Comparison of ENCODE assay signal across 9 cellular contexts in the genomic region with DNA sequence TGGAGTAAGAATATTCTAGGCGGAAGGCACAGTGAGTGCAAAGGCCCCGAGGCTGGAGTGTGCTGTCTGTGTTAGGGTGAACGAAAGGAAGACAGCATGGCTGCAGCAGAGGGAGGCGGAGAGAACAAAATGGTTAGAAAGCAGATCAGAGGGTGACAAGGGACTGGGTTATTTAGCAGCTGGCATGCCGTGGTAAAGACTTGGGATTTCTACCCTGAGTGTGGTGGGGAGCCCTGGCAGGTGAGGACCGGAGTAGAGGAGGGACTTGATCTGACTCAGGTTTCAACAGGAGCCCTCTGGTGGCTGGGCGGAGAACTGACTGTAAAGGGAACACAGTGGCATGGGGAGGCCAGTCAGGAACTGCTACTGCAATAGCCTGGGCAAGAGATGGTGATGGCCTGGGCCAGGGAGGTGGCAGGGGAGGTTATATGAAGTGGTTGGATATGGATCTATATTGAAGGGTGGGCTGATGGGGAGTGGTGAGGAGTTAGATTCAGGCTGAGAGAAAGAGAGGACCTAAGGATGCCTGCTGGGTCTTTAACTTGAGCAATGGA. TPM values are rescaled to one million over a fixed set of nuclear protein-coding genes. Genes with fewer than 3 reads are reported as not detected.
DNase-seq lines count a peak whose midpoint lies in the region; ATAC-seq, FAIRE-seq and TF ChIP-seq lines count a peak whose summit lies in the region.
"Had no signal": no experiment of that assay in that cellular context is flagged by ENCODE, and none has a peak within 500 bp of the region (broad histone marks: within the 10 kb centered on the region; RNA-seq: fewer than 3 reads in every experiment).

No MANE protein-coding gene starts in this region.

- H4K91ac ChIP-seq in H1 (replicated peaks; ENCODE audit: insufficient read length, low read length): no peak overlapping the region

- no peak for TF ChIP-seq EP300 in H1 (IDR thresholded peaks at IDR 0.05; ENCODE audit: borderline replicate concordance in 1 of 2, low read depth in 2 of 2, low read length in 2 of 2)

- 59% methylated on average over 7 of the region's 7 CpGs; no CpG with 5 or more reads in 1 of the 2 experiments for WGBS in H1 (ENCODE audit: extremely low coverage in 1 of 2, insufficient coverage in 1 of 2, insufficient read length in 1 of 2, insufficient replicate concordance in 2 of 2, low coverage in 1 of 2, low lambda C conversion rate in 2 of 2, missing lambda C conversion rate in 1 of 2), 2 experiments

- no peak for TF ChIP-seq POLR2A in H1 (IDR thresholded peaks at IDR 0.05; ENCODE audit: control extremely low read depth in 1 of 2, low read depth in 2 of 2, low read length in 2 of 2)

- H2BK15ac ChIP-seq in H1 (ENCODE audit: low read length): no peak overlapping the region; the same call in 1 of the 2 replicates

- H4K20me1 ChIP-seq in H1 (replicated peaks in 1 of 2; ENCODE audit: control insufficient read depth in 1 of 2, insufficient read depth in 2 of 2, low read length in 2 of 2): peaks cover 0 to 2% of the 10 kb centered on the region in 2 experiments

- no peak overlapping the region for H2AK5ac ChIP-seq in H1 (ENCODE audit: low read depth, low read length)

- ATAC-seq in HG03571 (IDR thresholded peaks at IDR 0.05; ENCODE audit: unreplicated experiment): no peak

- no peaks in the 10 kb centered on the region for H3K79me2 ChIP-seq in H1 (ENCODE audit: control insufficient read depth in 1 of 2, insufficient read depth in 2 of 2, low read length in 2 of 2)

- no peaks in the 10 kb centered on the region for H3K9me3 ChIP-seq in H1 (ENCODE audit: insufficient read depth in 2 of 2, low read depth in 1 of 2, low read length in 1 of 2)

- no peaks in the 10 kb centered on the region for H3K79me1 ChIP-seq in H1 (ENCODE audit: low read depth, low read length)

- peaks cover 5% of the 10 kb centered on the region; the same call in 1 of the 2 replicates for H3K23me2 ChIP-seq in H1 (ENCODE audit: low read depth, low read length)

- no peak overlapping the region for H3K4me3 ChIP-seq in H1 (ENCODE audit: extremely low read depth in 1 of 4, insufficient read depth in 2 of 4, low read depth in 3 of 4, low read length in 4 of 4)

- no peak overlapping the region for H4K5ac ChIP-seq in H1 (ENCODE audit: insufficient read length, low read depth, low read length)

- H3K27me3 ChIP-seq in H1 (replicated peaks in 1 of 4; ENCODE audit: control insufficient read depth in 3 of 4, extremely low read depth in 1 of 4, insufficient read depth in 3 of 4, low read length in 3 of 4): no peaks in the 10 kb centered on the region

- no peak overlapping the region for H3K56ac ChIP-seq in H1 (replicated peaks; ENCODE audit: insufficient read length, low read depth, low read length)

- TF ChIP-seq RAD21 in H1 (IDR thresholded peaks at IDR 0.05 in 1 of 2, conservative IDR thresholded peaks at IDR 0.05 in 1 of 2; ENCODE audit: low read depth in 2 of 2, low read length in 2 of 2): peak; percentile 84

- FAIRE-seq in H1 (lab: Jason Lieb, UNC): no peak
- FAIRE-seq: islet of Langerhans had no signal

- H3K36me3 ChIP-seq in H1 (ENCODE audit: control insufficient read depth in 2 of 4, insufficient read depth in 4 of 4, low read length in 3 of 4): no peaks in the 10 kb centered on the region

- POLR2A ChIA-PET in H1 (lab: Charles Lee; ENCODE audit: partially characterized antibody): interaction anchor here (0.6 to 1.2 kb wide), 6 partner anchors 14 to 178 kb away, joined by 3 to 4 read pairs (median 3); no protein-coding TSS in a partner anchor

- peak in 75 of 76 experiments; percentile 58 to 98 (median 95) for DNase-seq in HUDEP-2 (lab: John Stamatoyannopoulos, UW; ENCODE audit: unreplicated experiment in 76 of 76)
- DNase-seq in NOMO-1 treated with DMSO at 0.1 percent for 48 hours (lab: John Stamatoyannopoulos, UW; ENCODE audit: unreplicated experiment): peak; percentile 72
- peak; percentile 75 to 80 for DNase-seq in activated CD8-positive, alpha-beta memory T cell treated with anti-CD3 and anti-CD28 coated beads for 4 hours (ENCODE audit: low read depth in 2 of 2)
- peak; percentile 87 to 97 for DNase-seq in H1 (ENCODE audit: low read depth in 1 of 2, low spot score in 2 of 2)
- DNase-seq in midbrain (lab: John Stamatoyannopoulos, UW): peak; percentile 31
- DNase-seq in stimulated activated CD8-positive, alpha-beta memory T cell treated with anti-CD3 and anti-CD28 coated beads, Interleukin-4, amount 100 ng/mL, for 4 hours (ENCODE audit: low read depth in 2 of 2, low spot score in 1 of 2): peak; percentile 75 to 85

- H3K4ac ChIP-seq in H1 (replicated peaks; ENCODE audit: insufficient read length, low read depth, low read length): no peak overlapping the region

- H3K18ac ChIP-seq in H1 (ENCODE audit: extremely low read depth, low read length): no peak overlapping the region

- H3K14ac ChIP-seq in H1 (ENCODE audit: insufficient read length): no peak overlapping the region

- H3K23ac ChIP-seq in H1 (ENCODE audit: insufficient read length): no peak overlapping the region

- H3K9ac ChIP-seq in H1 (replicated peaks in 1 of 4; ENCODE audit: extremely low read depth in 1 of 4, low read depth in 3 of 4, low read length in 3 of 4): no peak overlapping the region

- H2BK12ac ChIP-seq in H1 (ENCODE audit: low read depth, low read length): no peak overlapping the region

- H3K4me1 ChIP-seq in H1 (replicated peaks in 1 of 4; ENCODE audit: control insufficient read depth in 3 of 4, insufficient read depth in 4 of 4, low read length in 3 of 4): no peaks in the 10 kb centered on the region; a peak in 1 of 7 replicates

- no peak overlapping the region for H2BK120ac ChIP-seq in H1 (replicated peaks; ENCODE audit: low read depth, low read length)

- H3K27ac ChIP-seq in H1 (ENCODE audit: low read depth, low read length): no peak overlapping the region

- H2AFZ ChIP-seq in H1 (ENCODE audit: low read length): peak overlapping the region; percentile 74

- no peak overlapping the region for H4K8ac ChIP-seq in H1 (ENCODE audit: extremely low read depth, insufficient read depth, low read length)

- H2BK5ac ChIP-seq in H1 (ENCODE audit: low read depth, low read length): no peak overlapping the region

- CTCF ChIA-PET in H1 (lab: Charles Lee; ENCODE audit: partially characterized antibody): interaction anchor here (0.7 to 34.9 kb wide), 29 partner anchors 8 to 439 kb away, joined by 3 to 866 read pairs (median 5); no protein-coding TSS in a partner anchor

- H2BK20ac ChIP-seq in H1 (ENCODE audit: low read length): peak overlapping the region; percentile 83; the same call in 1 of the 2 replicates

- TF ChIP-seq CTCF in GM12801 (IDR thresholded peaks at IDR 0.05; ENCODE audit: extremely low read depth, insufficient read length): peak; percentile 61
- TF ChIP-seq CTCF in H1 (IDR thresholded peaks at IDR 0.05; ENCODE audit: control extremely low read depth in 1 of 3, insufficient read depth in 1 of 3, low read depth in 1 of 3, low read length in 3 of 3): peak; percentile 87 to 94 (median 94)

- H3K4me2 ChIP-seq in H1 (ENCODE audit: insufficient read depth in 1 of 2, low read depth in 2 of 2, low read length in 2 of 2): no peak overlapping the region

TF ChIP-seq in H1, 55 proteins besides CTCF, POLR2A, EP300 and RAD21 (continues in another document):
- TF ChIP-seq KDM1A (IDR thresholded peaks at IDR 0.05; ENCODE audit: borderline replicate concordance, low read length) (peak; percentile 70; the same call in 1 of the 2 replicates), TEAD4 (IDR thresholded peaks at IDR 0.05; ENCODE audit: low read depth, low read length) (no peak), RFX5 (IDR thresholded peaks at IDR 0.05; ENCODE audit: borderline replicate concordance, low read depth, low read length) (no peak)

RNA-seq across cellular contexts. Expression of gene PIM1, which starts 38.0 kb away (rescaled TPM):
- 94.1 and 94.9 TPM in 2 replicates for total RNA-seq in H1 (2021; fragmentation: NEBNext Ultra II Directional; extraction: Animal tissue kit (Norgen Biotek cat#: 25700))
- polyA plus RNA-seq in H1 (2011; rRNA removed): 25.5 and 42.7 TPM in 2 replicates
- 37.3 TPM for polyA plus RNA-seq in H1 (2011; cell fraction: cytosol; rRNA removed)
- 72.2 TPM for polyA plus RNA-seq in H1 (2011; cell fraction: nucleus; rRNA removed)
- 46.3 to 53.0 TPM (median 51.3 TPM) in 4 replicates for polyA plus RNA-seq in H1 (2012, experiment 1 of 2)
- 57.3 TPM for polyA plus RNA-seq in H1 (2012, experiment 2 of 2)
- polyA plus RNA-seq in H1 (2013, experiment 1 of 2): 57.8 TPM
- 62.4 TPM for polyA plus RNA-seq in H1 (2013, experiment 2 of 2)
- polyA minus RNA-seq in H1 (2011; rRNA and poly(A)+ RNA removed): 39.5 and 58.4 TPM in 2 replicates
- 29.6 TPM for polyA minus RNA-seq in H1 (2011; cell fraction: cytosol; rRNA and poly(A)+ RNA removed)
- 30.4 TPM for polyA minus RNA-seq in H1 (2011; cell fraction: nucleus; rRNA and poly(A)+ RNA removed)

RNA-seq across cellular contexts. Expression of gene TBC1D22B, which starts 49.6 kb away (rescaled TPM):
- total RNA-seq in H1 (2021; fragmentation: NEBNext Ultra II Directional; extraction: Animal tissue kit (Norgen Biotek cat#: 25700)): 16.9 and 17.4 TPM in 2 replicates
- polyA plus RNA-seq in H1 (2011; rRNA removed): 10.1 and 11.6 TPM in 2 replicates
- 11.1 TPM for polyA plus RNA-seq in H1 (2011; cell fraction: cytosol; rRNA removed)
- polyA plus RNA-seq in H1 (2011; cell fraction: nucleus; rRNA removed): 12.0 TPM
- polyA plus RNA-seq in H1 (2012, experiment 1 of 2): 13.0 to 15.5 TPM (median 14.5 TPM) in 4 replicates
- 14.1 TPM for polyA plus RNA-seq in H1 (2012, experiment 2 of 2)
- polyA plus RNA-seq in H1 (2013, experiment 1 of 2): 11.6 TPM
- polyA plus RNA-seq in H1 (2013, experiment 2 of 2): 11.5 TPM
- 8.5 and 11.2 TPM in 2 replicates for polyA minus RNA-seq in H1 (2011; rRNA and poly(A)+ RNA removed)
- polyA minus RNA-seq in H1 (2011; cell fraction: cytosol; rRNA and poly(A)+ RNA removed): 6.6 TPM
- polyA minus RNA-seq in H1 (2011; cell fraction: nucleus; rRNA and poly(A)+ RNA removed): 11.2 TPM

RNA-seq across cellular contexts. Expression of gene TMEM217, which starts 50.0 kb away (rescaled TPM):
- total RNA-seq in H1 (2021; fragmentation: NEBNext Ultra II Directional; extraction: Animal tissue kit (Norgen Biotek cat#: 25700)): 0.29 and 0.60 TPM in 2 replicates
- 0.27 and 1.1 TPM in 2 replicates for polyA plus RNA-seq in H1 (2011; rRNA removed)
- 0.59 TPM for polyA plus RNA-seq in H1 (2011; cell fraction: cytosol; rRNA removed)
- polyA plus RNA-seq in H1 (2011; cell fraction: nucleus; rRNA removed): 0.37 TPM
- polyA plus RNA-seq in H1 (2012, experiment 1 of 2): 0.39 to 0.76 TPM (median 0.59 TPM) in 4 replicates
- 0.37 TPM for polyA plus RNA-seq in H1 (2012, experiment 2 of 2)
- 1.6 TPM for polyA plus RNA-seq in H1 (2013, experiment 1 of 2)
- polyA plus RNA-seq in H1 (2013, experiment 2 of 2): 1.2 TPM
- polyA minus RNA-seq in H1 (2011; rRNA and poly(A)+ RNA removed): 0.44 and 0.54 TPM in 2 replicates
- not detected for polyA minus RNA-seq in H1 (2011; cell fraction: cytosol; rRNA and poly(A)+ RNA removed)
- polyA minus RNA-seq in H1 (2011; cell fraction: nucleus; rRNA and poly(A)+ RNA removed): 0.80 TPM

Comparison
In these comparisons a context has a peak if more than half of its experiments do, and no peak if none do; other contexts are left out.
1. DNase-seq: peak in every context shown above with its lines; median percentile 95 in HUDEP-2; 92 in H1; 80 in stimulated activated CD8-positive, alpha-beta memory T cell treated with anti-CD3 and anti-CD28 coated beads, Interleukin-4, amount 100 ng/mL, for 4 hours; 78 in activated CD8-positive, alpha-beta memory T cell treated with anti-CD3 and anti-CD28 coated beads for 4 hours; 72 in NOMO-1 treated with DMSO at 0.1 percent for 48 hours; 31 in midbrain.